11 cellular contexts compared by ENCODE assay signal in the genomic region with DNA sequence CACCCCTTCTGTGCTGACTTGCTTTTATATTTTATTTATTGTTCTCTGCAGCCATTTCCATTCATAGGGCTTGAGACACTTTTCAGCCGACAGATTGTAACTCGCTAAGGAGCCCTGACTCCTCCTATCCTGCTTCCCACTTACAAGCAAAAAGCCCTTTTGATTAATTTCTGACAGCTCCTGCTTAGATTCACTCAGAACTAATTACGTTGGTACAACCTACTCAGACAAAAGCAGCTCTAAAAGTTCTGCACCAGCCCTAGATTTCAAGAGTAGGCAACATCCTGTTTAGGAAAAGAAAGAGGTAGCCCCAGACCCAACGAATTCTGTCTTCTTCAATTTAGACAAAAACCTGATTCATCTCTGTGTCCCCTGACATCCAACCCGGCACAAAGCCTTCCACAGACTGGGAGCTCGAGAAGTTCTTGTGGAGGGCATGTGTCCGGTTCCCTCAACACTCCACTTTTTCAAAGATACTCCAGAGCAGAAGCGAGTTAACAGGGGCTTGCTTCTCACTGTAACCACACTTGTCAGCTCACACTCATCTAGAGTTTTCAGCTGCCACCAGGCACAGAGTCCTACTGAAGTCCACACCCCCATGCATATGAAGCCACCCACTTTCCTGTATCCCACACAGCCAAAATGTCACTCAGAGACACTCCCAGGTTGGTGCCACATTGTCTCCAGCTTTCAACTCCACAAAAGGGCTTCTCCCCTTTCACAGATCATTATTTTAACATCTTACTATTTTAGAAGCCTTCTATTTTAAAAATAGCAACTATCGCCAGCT.
"Had no signal": no experiment of that assay in that cellular context is flagged by ENCODE, and none has a peak within 500 bp of the region (broad histone marks: within the 10 kb centered on the region; RNA-seq: fewer than 3 reads in every experiment).

No MANE protein-coding gene starts in this region.

- H3K9me3 ChIP-seq: breast epithelium, esophagus squamous epithelium, tibial nerve, vagina had no signal

- H3K27me3 ChIP-seq: breast epithelium, tibial nerve, vagina had no signal

- H3K4me3 Mint-ChIP-seq: activated CD8-positive, alpha-beta memory T cell treated with anti-CD3 and anti-CD28 coated beads, Interleukin-2, amount 10 ng/mL, durations not matched to agents 7 days and 5 days; activated naive CD8-positive, alpha-beta T cell treated with anti-CD3 and anti-CD28 coated beads, Interleukin-2, amount 10 ng/mL, durations not matched to agents 7 days and 5 days; natural killer cell treated with Interleukin-12 subunit alpha and Interleukin-12 subunit beta and Interleukin-15 and Interleukin-18, amount 100 ng/mL, for 72 hours had no signal

- H3K4me3 ChIP-seq: breast epithelium, esophagus squamous epithelium, skin epidermis, tibial nerve, vagina had no signal

- H3K36me3 Mint-ChIP-seq: activated CD8-positive, alpha-beta memory T cell treated with anti-CD3 and anti-CD28 coated beads, Interleukin-2, amount 10 ng/mL, durations not matched to agents 7 days and 5 days; natural killer cell treated with Interleukin-12 subunit alpha and Interleukin-12 subunit beta and Interleukin-15 and Interleukin-18, amount 100 ng/mL, for 72 hours had no signal

- H3K9me3 Mint-ChIP-seq: natural killer cell treated with Interleukin-12 subunit alpha and Interleukin-12 subunit beta and Interleukin-15 and Interleukin-18, amount 100 ng/mL, for 72 hours had no signal

- H3K27ac Mint-ChIP-seq: activated CD8-positive, alpha-beta memory T cell treated with anti-CD3 and anti-CD28 coated beads, Interleukin-2, amount 10 ng/mL, durations not matched to agents 7 days and 5 days; activated naive CD8-positive, alpha-beta T cell treated with anti-CD3 and anti-CD28 coated beads, Interleukin-2, amount 10 ng/mL, durations not matched to agents 7 days and 5 days; natural killer cell treated with Interleukin-12 subunit alpha and Interleukin-12 subunit beta and Interleukin-15 and Interleukin-18, amount 100 ng/mL, for 72 hours had no signal

- H3K27ac ChIP-seq: breast epithelium, esophagus squamous epithelium, skin epidermis, tibial nerve, vagina had no signal

- H3K4me1 ChIP-seq: breast epithelium, tibial nerve, vagina had no signal

- DNase-seq: activated CD4-positive, alpha-beta T cell treated with anti-CD3 and anti-CD28 coated beads, Interleukin-2, amount 50 U/mL, for 48 hours; activated CD8-positive, alpha-beta memory T cell treated with anti-CD3 and anti-CD28 coated beads, Interleukin-2, amount 10 ng/mL, durations not matched to agents 7 days and 5 days; activated naive CD8-positive, alpha-beta T cell treated with anti-CD3 and anti-CD28 coated beads, Interleukin-2, amount 10 ng/mL, durations not matched to agents 7 days and 5 days; activated T-cell treated with anti-CD3 and anti-CD28 coated beads, Interleukin-2, amount 50 U/mL, for 48 hours; esophagus squamous epithelium; foreskin fibroblast had no signal

- H3K36me3 ChIP-seq: breast epithelium, esophagus squamous epithelium, tibial nerve, vagina had no signal
